Comparison of ENCODE assay signal across 8 cellular contexts in genomic region chr22:18110194-18110943, GRCh38. TPM values are rescaled to one million over a fixed set of nuclear protein-coding genes. Genes with fewer than 3 reads are reported as not detected.
DNase-seq lines count a peak whose midpoint lies in the region; ATAC-seq, FAIRE-seq and TF ChIP-seq lines count a peak whose summit lies in the region.

TSS of gene TUBA8 (plus strand) at chr22:18110809. CDS start at chr22:18110866, 57 bp downstream.

- no peak for FAIRE-seq in GM19239 (lab: Jason Lieb, UNC)

- ATAC-seq in activated CD4-positive, CD25-positive, alpha-beta regulatory T cell treated with anti-CD3 and anti-CD28 coated beads, Interleukin-2, amount 50 U/mL, for 24 hours, result peak; percentile 56 to 65
- peak; percentile 72 for ATAC-seq in activated CD8-positive, alpha-beta memory T cell treated with anti-CD3 and anti-CD28 coated beads, Interleukin-2, amount 10 ng/mL, durations not matched to agents 7 days and 5 days
- ATAC-seq in naive B cell (ENCODE audit: low read depth in 2 of 2), result peak; percentile 48 to 50

- H3K4me3 ChIP-seq in fibroblast of lung (replicated peaks in 1 of 4; ENCODE audit: control extremely low read depth in 1 of 4, insufficient read depth in 1 of 4, low read depth in 3 of 4, low read length in 4 of 4) (peak within 1 kb of the TSS; percentile 26 to 49 (median 30)), tibial nerve (peak within 1 kb of the TSS; percentile 33 to 60 (median 40))

- WGBS in tibial nerve, 2 donors, result 4 to 5% methylated on average over 17 to 18 of the region's 70 CpGs

- H3K36me3 Mint-ChIP-seq in activated CD8-positive, alpha-beta memory T cell treated with anti-CD3 and anti-CD28 coated beads, Interleukin-2, amount 10 ng/mL, durations not matched to agents 7 days and 5 days, result peaks cover 18% of the 10 kb centered on the region
- H3K36me3 Mint-ChIP-seq in naive B cell, result peaks cover 0 to 16% of the 10 kb centered on the region in 2 donors

- H3K4me2 ChIP-seq in fibroblast of lung (ENCODE audit: extremely low read depth, insufficient read depth, low read length), result peak within 1 kb of the TSS; percentile 44

- TF ChIP-seq EP300 in tibial nerve (IDR thresholded peaks at IDR 0.05), result no peak

- no peak within 1 kb of the TSS for H3K27ac Mint-ChIP-seq in activated CD8-positive, alpha-beta memory T cell treated with anti-CD3 and anti-CD28 coated beads, Interleukin-2, amount 10 ng/mL, durations not matched to agents 7 days and 5 days
- peak within 1 kb of the TSS in 2 of 6 donors; percentile 0 to 56 for H3K27ac Mint-ChIP-seq in naive B cell

- no peaks in the 10 kb centered on the region for H4K20me1 ChIP-seq in fibroblast of lung (ENCODE audit: control insufficient read depth, extremely low read depth, insufficient read depth, low read length)

- H3K9me3 ChIP-seq in fibroblast of lung (ENCODE audit: control insufficient read depth, insufficient read depth, low read depth, low read length) (no peaks in the 10 kb centered on the region), tibial nerve (no peaks in the 10 kb centered on the region)

- CTCF ChIA-PET in activated CD8-positive, alpha-beta memory T cell treated with anti-CD3 and anti-CD28 coated beads, Interleukin-2, amount 10 ng/mL, durations not matched to agents 7 days and 5 days (lab: Charles Lee), result no interaction called here

- H3K4me1 ChIP-seq in fibroblast of lung (ENCODE audit: control insufficient read depth, extremely low read depth, insufficient read depth, low read length) (no peaks in the 10 kb centered on the region), tibial nerve (peaks cover 0 to 23% (median 16%) of the 10 kb centered on the region in 4 donors)

- H3K27me3 Mint-ChIP-seq in activated CD8-positive, alpha-beta memory T cell treated with anti-CD3 and anti-CD28 coated beads, Interleukin-2, amount 10 ng/mL, durations not matched to agents 7 days and 5 days, result peaks cover 43% of the 10 kb centered on the region
- H3K27me3 Mint-ChIP-seq in naive B cell, result peaks cover 22 to 41% (median 26%) of the 10 kb centered on the region in 3 donors

- TF ChIP-seq CTCF in fibroblast of lung (conservative IDR thresholded peaks at IDR 0.05 in 1 of 2, IDR thresholded peaks at IDR 0.05 in 1 of 2; ENCODE audit: low read depth in 1 of 2, low read length in 2 of 2), result no peak
- TF ChIP-seq CTCF in tibial nerve (IDR thresholded peaks at IDR 0.05), result no peak

- no peak within 1 kb of the TSS for H2AFZ ChIP-seq in fibroblast of lung (ENCODE audit: low read length)

- peak in 1 of 2 donors; percentile 17 for TF ChIP-seq POLR2A in tibial nerve (IDR thresholded peaks at IDR 0.05)

- H3K9me3 Mint-ChIP-seq in activated CD8-positive, alpha-beta memory T cell treated with anti-CD3 and anti-CD28 coated beads, Interleukin-2, amount 10 ng/mL, durations not matched to agents 7 days and 5 days (ENCODE audit: low read depth), result peaks cover 14% of the 10 kb centered on the region
- H3K9me3 Mint-ChIP-seq in naive B cell, result peaks cover 0 to 14% (median 6%) of the 10 kb centered on the region in 7 donors

- peak within 1 kb of the TSS; percentile 43 for H3K4me3 Mint-ChIP-seq in activated CD8-positive, alpha-beta memory T cell treated with anti-CD3 and anti-CD28 coated beads, Interleukin-2, amount 10 ng/mL, durations not matched to agents 7 days and 5 days
- peak within 1 kb of the TSS; percentile 42 to 86 (median 80) for H3K4me3 Mint-ChIP-seq in naive B cell

- no peaks in the 10 kb centered on the region for H3K36me3 ChIP-seq in fibroblast of lung (ENCODE audit: control insufficient read depth, insufficient read depth, low read length)
- H3K36me3 ChIP-seq in tibial nerve, result no peaks in the 10 kb centered on the region

- H3K27me3 ChIP-seq in fibroblast of lung (ENCODE audit: control insufficient read depth, insufficient read depth, low read length) (peaks cover 2% of the 10 kb centered on the region), tibial nerve (peaks cover 0 to 34% of the 10 kb centered on the region in 2 donors)

- H3K4me1 Mint-ChIP-seq in activated CD8-positive, alpha-beta memory T cell treated with anti-CD3 and anti-CD28 coated beads, Interleukin-2, amount 10 ng/mL, durations not matched to agents 7 days and 5 days, result peaks cover 29% of the 10 kb centered on the region
- peaks cover 27 to 36% (median 36%) of the 10 kb centered on the region in 3 donors for H3K4me1 Mint-ChIP-seq in naive B cell

- H3K27ac ChIP-seq in fibroblast of lung (ENCODE audit: insufficient read depth, low read length), result no peak within 1 kb of the TSS
- peak within 1 kb of the TSS in 1 of 4 donors; percentile 59 for H3K27ac ChIP-seq in tibial nerve

- no peaks in the 10 kb centered on the region for H3K79me2 ChIP-seq in fibroblast of lung (ENCODE audit: control insufficient read depth, insufficient read depth, low read length)

- no peak within 1 kb of the TSS for H3K9ac ChIP-seq in fibroblast of lung (ENCODE audit: insufficient read depth, low read length)

- DNase-seq in activated CD4-positive, CD25-positive, alpha-beta regulatory T cell treated with anti-CD3 and anti-CD28 coated beads, Interleukin-2, amount 50 U/mL, for 72 hours, result no peak
- DNase-seq in NCI-H128 (lab: John Stamatoyannopoulos, UW; ENCODE audit: unreplicated experiment) (peak; percentile 26), fibroblast of lung (ENCODE audit: low read depth in 2 of 2) (peak; percentile 20 to 53), naive B cell (peak; percentile 7), tibial nerve (ENCODE audit: low spot score in 2 of 2) (no peak), GM19239 (ENCODE audit: insufficient read length, low spot score) (no peak)
- DNase-seq in activated CD8-positive, alpha-beta memory T cell treated with anti-CD3 and anti-CD28 coated beads, Interleukin-2, amount 10 ng/mL, durations not matched to agents 7 days and 5 days, result no peak

RNA-seq across cellular contexts. Expression of gene TUBA8, which starts in this region (rescaled TPM):
- 1 to 10 TPM in 1 of 2 experiments, under 1 TPM in 1; 0.42 to 1.7 TPM for total RNA-seq in activated CD8-positive, alpha-beta memory T cell treated with anti-CD3 and anti-CD28 coated beads, Interleukin-2, amount 10 ng/mL, durations not matched to agents 7 days and 5 days
- total RNA-seq in fibroblast of lung (0.51 and 0.83 TPM in 2 replicates), tibial nerve (10 to 100 TPM in 1 of 4 donors, 1 to 10 TPM in 3; 5.0 to 12.3 (median 6.3) TPM)
- polyA plus RNA-seq in fibroblast of lung (0.60 and 3.9 TPM in 2 replicates), naive B cell (ENCODE audit: low read depth in 6 of 6) (1 to 10 TPM in 3 of 6 donors, under 1 TPM in 2, not detected in 1; 0.78 to 2.4 (median 1.4) TPM)
- 0.20 and 2.3 TPM in 2 replicates for polyA plus RNA-seq in fibroblast of lung (2012)
- 0.59 and 2.7 TPM in 2 replicates for polyA minus RNA-seq in fibroblast of lung (ENCODE audit: low replicate concordance)

Comparison
In these comparisons a context has a peak if more than half of its experiments do, and no peak if none do; other contexts are left out.
1. DNase-seq: peak in NCI-H128 (single experiment), fibroblast of lung (2 of 2) and naive B cell (single experiment); none in activated CD4-positive, CD25-positive, alpha-beta regulatory T cell treated with anti-CD3 and anti-CD28 coated beads, Interleukin-2, amount 50 U/mL, for 72 hours (single experiment), activated CD8-positive, alpha-beta memory T cell treated with anti-CD3 and anti-CD28 coated beads, Interleukin-2, amount 10 ng/mL, durations not matched to agents 7 days and 5 days (single experiment), tibial nerve (0 of 2) and GM19239 (single experiment).
2. Peak in every context shown above with its lines, with median percentiles within 50 percentile points of each other: ATAC-seq.